In genomic region chr1:61049850-61050540, GRCh38 we compare ENCODE assay signal across 8 cellular contexts. TPM values are rescaled to one million over a fixed set of nuclear protein-coding genes. Genes with fewer than 3 reads are reported as not detected.
DNase-seq lines count a peak whose midpoint lies in the region; ATAC-seq and TF ChIP-seq lines count a peak whose summit lies in the region.

No MANE protein-coding gene starts in this region.

- H3K9ac ChIP-seq in KMS-11, result peak overlapping the region; percentile 61

- intact Hi-C loops in Caco-2 (cut with micrococcal nuclease; ENCODE audit: unreplicated experiment), result loop anchor here (1.0 to 2.0 kb wide), 4 partner anchors 27 to 403 kb away; no protein-coding TSS in a partner anchor

- H3K36me3 ChIP-seq in Caco-2 (ENCODE audit: control insufficient read depth, insufficient read depth, low read length) (no peaks in the 10 kb centered on the region), KMS-11 (ENCODE audit: insufficient read depth) (no peaks in the 10 kb centered on the region)

- peak; percentile 77 for TF ChIP-seq CTCF in Caco-2 (IDR thresholded peaks at IDR 0.05; ENCODE audit: insufficient read depth in 1 of 2, low read depth in 1 of 2, low read length in 1 of 2, severe bottlenecking in 1 of 2, unreplicated experiment in 1 of 2)
- TF ChIP-seq CTCF in KMS-11 (conservative IDR thresholded peaks at IDR 0.05; ENCODE audit: low read depth, low read length), result peak; percentile 90
- peak; percentile 96 for TF ChIP-seq CTCF in fibroblast of the aortic adventitia (IDR thresholded peaks at IDR 0.05; ENCODE audit: insufficient read depth, low read length)

- H3K27ac Mint-ChIP-seq in Caco-2 (ENCODE audit: unreplicated experiment), result no peak overlapping the region
- H3K27ac Mint-ChIP-seq in natural killer cell treated with Interleukin-12 subunit alpha and Interleukin-12 subunit beta and Interleukin-15 and Interleukin-18, amount 100 ng/mL, for 72 hours, result no peak overlapping the region

- H3K27me3 ChIP-seq in Caco-2 (replicated peaks; ENCODE audit: control insufficient read depth, insufficient read depth, low read length) (no peaks in the 10 kb centered on the region), KMS-11 (ENCODE audit: insufficient read depth, low read depth) (peaks cover 27% of the 10 kb centered on the region)

- peak overlapping the region; percentile 65 for H3K4me3 Mint-ChIP-seq in Caco-2 (ENCODE audit: unreplicated experiment)
- H3K4me3 Mint-ChIP-seq in natural killer cell treated with Interleukin-12 subunit alpha and Interleukin-12 subunit beta and Interleukin-15 and Interleukin-18, amount 100 ng/mL, for 72 hours, result peak overlapping the region; percentile 60

- H3K4me1 Mint-ChIP-seq in Caco-2 (ENCODE audit: low read depth, unreplicated experiment), result no peaks in the 10 kb centered on the region
- peaks cover 13 to 14% of the 10 kb centered on the region in 2 donors for H3K4me1 Mint-ChIP-seq in natural killer cell treated with Interleukin-12 subunit alpha and Interleukin-12 subunit beta and Interleukin-15 and Interleukin-18, amount 100 ng/mL, for 72 hours (ENCODE audit: low read depth in 2 of 2)

- BruUV-seq in Caco-2 (replicated peaks; lab: Mats Ljungman, UMichigan), result no TSS peak

- H3K27ac ChIP-seq in KMS-11, result no peak overlapping the region

- CTCF ChIA-PET in Caco-2 (lab: Charles Lee), result interaction anchor here (0.6 to 1.7 kb wide), 12 partner anchors 21 to 538 kb away, joined by 3 to 8 read pairs (median 4); no protein-coding TSS in a partner anchor

- H3K36me3 Mint-ChIP-seq in Caco-2 (ENCODE audit: insufficient read depth, unreplicated experiment), result no peaks in the 10 kb centered on the region
- H3K36me3 Mint-ChIP-seq in natural killer cell treated with Interleukin-12 subunit alpha and Interleukin-12 subunit beta and Interleukin-15 and Interleukin-18, amount 100 ng/mL, for 72 hours, result no peaks in the 10 kb centered on the region

- H3K27me3 Mint-ChIP-seq in Caco-2 (ENCODE audit: insufficient read depth, unreplicated experiment), result peaks cover 7% of the 10 kb centered on the region
- H3K27me3 Mint-ChIP-seq in natural killer cell treated with Interleukin-12 subunit alpha and Interleukin-12 subunit beta and Interleukin-15 and Interleukin-18, amount 100 ng/mL, for 72 hours, result peaks cover 40% of the 10 kb centered on the region in 2 donors

- no peaks in the 10 kb centered on the region for H3K9me3 ChIP-seq in Caco-2

- H3K9me3 Mint-ChIP-seq in Caco-2 (ENCODE audit: unreplicated experiment), result no peaks in the 10 kb centered on the region
- no peaks in the 10 kb centered on the region for H3K9me3 Mint-ChIP-seq in natural killer cell treated with Interleukin-12 subunit alpha and Interleukin-12 subunit beta and Interleukin-15 and Interleukin-18, amount 100 ng/mL, for 72 hours

- H3K4me1 ChIP-seq in Caco-2 (no peaks in the 10 kb centered on the region), KMS-11 (ENCODE audit: low read depth, poor library complexity, severe bottlenecking) (peaks cover 42% of the 10 kb centered on the region)

- H2AFZ ChIP-seq in KMS-11 (ENCODE audit: low read depth), result peak overlapping the region; percentile 97

- H4K20me1 ChIP-seq in KMS-11 (ENCODE audit: insufficient read depth), result no peaks in the 10 kb centered on the region

- H3K4me3 ChIP-seq in Caco-2 (ENCODE audit: low read depth, low read length) (peak overlapping the region; percentile 40), KMS-11 (IDR thresholded peaks at IDR 0.05; ENCODE audit: insufficient read depth, low read depth, low read length) (no peak overlapping the region), fibroblast of the aortic adventitia (ENCODE audit: low read depth, low read length) (peak overlapping the region; percentile 69)

- H3K4me2 ChIP-seq in KMS-11, result peak overlapping the region; percentile 68

- peak; percentile 77 to 81 for DNase-seq in Caco-2
- peak; percentile 57 for DNase-seq in RPMI7951 (ENCODE audit: low read depth)
- DNase-seq in activated T-helper 9 cell treated with anti-CD3 and anti-CD28 coated beads, Interleukin-2, amount 50 U/mL, for 16 hours (ENCODE audit: low read depth), result peak; percentile 81
- DNase-seq in fibroblast of the aortic adventitia (ENCODE audit: low read depth), result peak; percentile 88
- DNase-seq in natural killer cell treated with Interleukin-12 subunit alpha and Interleukin-12 subunit beta and Interleukin-15 and Interleukin-18, amount 100 ng/mL, for 72 hours (ENCODE audit: low spot score), result peak; percentile 86
- peak; percentile 70 to 90 (median 79) for DNase-seq in stimulated activated naive CD4-positive, alpha-beta T cell (lab: John Stamatoyannopoulos, UW)

- peak; percentile 87 for ATAC-seq in GM21529 (IDR thresholded peaks at IDR 0.05; ENCODE audit: unreplicated experiment)
- ATAC-seq in natural killer cell treated with Interleukin-12 subunit alpha and Interleukin-12 subunit beta and Interleukin-15 and Interleukin-18, amount 100 ng/mL, for 72 hours, result peak; percentile 87

- H3K79me2 ChIP-seq in KMS-11 (ENCODE audit: insufficient read depth, low read depth), result no peaks in the 10 kb centered on the region

- POLR2A ChIA-PET in Caco-2 (lab: Charles Lee), result interaction anchor here (0.5 kb wide), 1 partner anchor 118 kb away, joined by 3 read pairs; no protein-coding TSS in a partner anchor

RNA-seq across cellular contexts. Expression of gene NFIA, which starts 32.4 kb away (rescaled TPM):
- total RNA-seq in Caco-2 (2022) (1.4 and 2.3 TPM in 2 replicates), fibroblast of the aortic adventitia (ENCODE audit: low replicate concordance) (32.0 and 42.0 TPM in 2 replicates)
- 0.78 and 3.0 TPM in 2 replicates for total RNA-seq in RPMI7951 (2014; rRNA removed; shearing (Covaris generic))
- total RNA-seq in natural killer cell treated with Interleukin-12 subunit alpha and Interleukin-12 subunit beta and Interleukin-15 and Interleukin-18, amount 100 ng/mL, for 72 hours, result 1 to 10 TPM in 1 of 2 donors, under 1 TPM in 1; 0.14 to 7.3 TPM
